Comparison of ENCODE assay signal across 8 cellular contexts in the genomic region with DNA sequence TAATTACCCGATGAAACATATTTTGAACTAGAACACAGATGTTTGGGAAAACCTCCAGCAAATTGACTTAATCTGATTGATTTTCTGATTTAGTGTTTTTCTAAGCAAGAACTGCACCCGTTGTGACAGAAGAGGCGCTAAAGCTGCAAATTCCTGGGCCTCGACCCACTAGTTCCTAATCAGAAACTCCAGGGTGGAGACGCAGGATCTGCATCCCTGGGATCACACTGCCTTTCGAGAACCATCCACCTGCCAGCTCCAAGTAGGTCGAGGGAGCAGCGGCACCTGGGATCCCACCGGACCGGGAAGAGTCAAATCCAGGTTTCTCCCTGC.
DNase-seq lines count a peak whose midpoint lies in the region; ATAC-seq and TF ChIP-seq lines count a peak whose summit lies in the region.

No MANE protein-coding gene starts in this region.

- H3K27me3 ChIP-seq in adrenal gland (peaks cover 2% of the 10 kb centered on the region), kidney epithelial cell (ENCODE audit: control insufficient read depth, insufficient read depth, low read length) (no peaks in the 10 kb centered on the region), testis (no peaks in the 10 kb centered on the region)

- no peak for TF ChIP-seq POLR2A in adrenal gland (IDR thresholded peaks at IDR 0.05)
- TF ChIP-seq POLR2A in testis (IDR thresholded peaks at IDR 0.05) = no peak
- TF ChIP-seq POLR2A in erythroblast (IDR thresholded peaks at IDR 0.05; ENCODE audit: low read length) = no peak

- 4 to 12% (median 6%) methylated on average over 4 to 10 of the region's 10 CpGs for WGBS in adrenal gland, 4 donors
- 2 to 3% methylated on average over 10 of the region's 10 CpGs for WGBS in testis, 2 donors

- intact Hi-C loops in adrenal gland (cut with DNase I) (no loop called here), testis (cut with DNase I; ENCODE audit: low total_unique reads) (no loop called here)

- H3K4me3 ChIP-seq in adrenal gland (peak overlapping the region in 1 of 4 donors; percentile 73), kidney epithelial cell (ENCODE audit: low read depth, low read length) (peak overlapping the region; percentile 61), testis (peak overlapping the region; percentile 57 to 80)

- H3K27ac ChIP-seq in adrenal gland (peak overlapping the region in 3 of 5 donors; percentile 79 to 89 (median 86)), testis (peak overlapping the region; percentile 88 to 89)

- H3K36me3 ChIP-seq in adrenal gland (replicated peaks in 1 of 2) = no peaks in the 10 kb centered on the region
- no peaks in the 10 kb centered on the region for H3K36me3 ChIP-seq in kidney epithelial cell (ENCODE audit: control insufficient read depth, insufficient read depth, low read length)
- no peaks in the 10 kb centered on the region for H3K36me3 ChIP-seq in testis (ENCODE audit: low read depth, missing control alignments)

- DNase-seq in GM10266 (ENCODE audit: extremely low spot score) (no peak), adrenal gland (no peak), kidney epithelial cell (ENCODE audit: low read depth) (no peak), testis (no peak), erythroblast (lab: John Stamatoyannopoulos, UW) (no peak), KBM-7 (no peak), NCI-H2107 treated with DMSO at 0.1 percent for 48 hours (lab: John Stamatoyannopoulos, UW; ENCODE audit: unreplicated experiment) (no peak)

- peak; percentile 19 for TF ChIP-seq CTCF in GM10266 (IDR thresholded peaks at IDR 0.05; ENCODE audit: control insufficient read depth, insufficient read depth, low read depth, missing control alignments)
- no peak for TF ChIP-seq CTCF in adrenal gland (IDR thresholded peaks at IDR 0.05)
- TF ChIP-seq CTCF in kidney epithelial cell (IDR thresholded peaks at IDR 0.05; ENCODE audit: insufficient read depth, low read length, poor library complexity, severe bottlenecking) = no peak
- no peak for TF ChIP-seq CTCF in testis (IDR thresholded peaks at IDR 0.05)

- H3K9me3 ChIP-seq in adrenal gland (replicated peaks in 1 of 3) (no peaks in the 10 kb centered on the region), testis (no peaks in the 10 kb centered on the region)

- H3K4me1 ChIP-seq in adrenal gland (replicated peaks in 1 of 2) (peaks cover 5 to 8% of the 10 kb centered on the region in 2 donors), testis (no peaks in the 10 kb centered on the region)

- in situ Hi-C loops in KBM-7 (cut with MboI; ENCODE audit: low pct_unique_long_range_greater_than_20kb, low sequenced_read_pairs) = no loop called here

- peak; percentile 17 for ATAC-seq in HG02885 (IDR thresholded peaks at IDR 0.05; ENCODE audit: poor library complexity, unreplicated experiment)
